Comparison of ENCODE assay signal across 20 cellular contexts in genomic region chr4:166128452-166128851, GRCh38.
DNase-seq lines count a peak whose midpoint lies in the region; ATAC-seq and TF ChIP-seq lines count a peak whose summit lies in the region.
"Had no signal": no experiment of that assay in that cellular context is flagged by ENCODE, and none has a peak within 500 bp of the region (broad histone marks: within the 10 kb centered on the region; RNA-seq: fewer than 3 reads in every experiment).

No MANE protein-coding gene starts in this region.

- no peak for ATAC-seq in HG03565 (IDR thresholded peaks at IDR 0.05; ENCODE audit: unreplicated experiment)
- ATAC-seq: natural killer cell; stimulated activated naive CD8-positive, alpha-beta T cell treated with anti-CD3 and anti-CD28 coated beads, Interleukin-15, amount 100 ng/mL, for 72 hours had no signal

- H3K4me3 ChIP-seq in lower leg skin (ENCODE audit: low read depth, poor library complexity, severe bottlenecking): no peak overlapping the region
- H3K4me3 ChIP-seq: ascending aorta, vagina had no signal

- no peak for TF ChIP-seq CTCF in lower leg skin (IDR thresholded peaks at IDR 0.05)

- DNase-seq in EH (ENCODE audit: low read depth): peak; percentile 27
- peak; percentile 15 for DNase-seq in NCI-H69 (lab: John Stamatoyannopoulos, UW)
- DNase-seq in dedifferentiated amniotic fluid mesenchymal stem cell (ENCODE audit: extremely low spot score): peak; percentile 76
- peak; percentile 6 for DNase-seq in iPS-NIHi11 (ENCODE audit: low spot score)
- no peak for DNase-seq in lower leg skin (ENCODE audit: low spot score in 2 of 2)
- no peak for DNase-seq in NCI-H345 treated with DMSO at 0.1 percent for 48 hours (lab: John Stamatoyannopoulos, UW; ENCODE audit: unreplicated experiment)
- DNase-seq in 8988T: no peak
- DNase-seq: activated B cell treated with CpG ODN at 0.5 μM for 24 hours; activated effector memory CD4-positive, alpha-beta T cell treated with anti-CD3 and anti-CD28 coated beads, Interleukin-2, amount 50 U/mL, for 16 hours; CD4-positive, alpha-beta memory T cell; DMS79; effector CD4-positive, alpha-beta T cell; IMR-90; natural killer cell; NCI-H1092 treated with DMSO at 0.1 percent for 48 hours; NCI-H2107; stimulated activated naive CD8-positive, alpha-beta T cell treated with anti-CD3 and anti-CD28 coated beads, Interleukin-15, amount 100 ng/mL, for 72 hours had no signal

- no peak for TF ChIP-seq POLR2A in lower leg skin (IDR thresholded peaks at IDR 0.05)

- intact Hi-C loops in lower leg skin (cut with DNase I; ENCODE audit: low total_unique reads): no loop called here

- WGBS in lower leg skin, 2 donors: 23 to 28% methylated on average over 2 of the region's 2 CpGs

Comparison
In these comparisons a context has a peak if more than half of its experiments do, and no peak if none do; other contexts are left out.
1. DNase-seq: peak in EH (single experiment), NCI-H69 (single experiment), dedifferentiated amniotic fluid mesenchymal stem cell (single experiment) and iPS-NIHi11 (single experiment); none in lower leg skin (0 of 2), NCI-H345 treated with DMSO at 0.1 percent for 48 hours (single experiment) and 8988T (single experiment).